In genomic region chr16:54873716-54874373, GRCh38 we compare ENCODE assay signal across 4 cellular contexts. TPM values are rescaled to one million over a fixed set of nuclear protein-coding genes. Genes with fewer than 3 reads are reported as not detected.
"Had no signal": no experiment of that assay in that cellular context is flagged by ENCODE, and none has a peak within 500 bp of the region (broad histone marks: within the 10 kb centered on the region; RNA-seq: fewer than 3 reads in every experiment).

No MANE protein-coding gene starts in this region.

RNA-seq across cellular contexts. Expression of gene IRX5, which starts 56.8 kb away (rescaled TPM):
- total RNA-seq: activated CD4-positive, alpha-beta T cell treated with anti-CD3 and anti-CD28 coated beads for 36 hours; activated CD8-positive, alpha-beta T cell treated with anti-CD3 and anti-CD28 coated beads, Interleukin-2, amount 10 ng/mL, durations not matched to agents 7 days and 5 days; activated naive CD8-positive, alpha-beta T cell treated with anti-CD3 and anti-CD28 coated beads, Interleukin-2, amount 10 ng/mL, durations not matched to agents 7 days and 5 days; ascending aorta had no signal
